14 cellular contexts compared by ENCODE assay signal in the genomic region with DNA sequence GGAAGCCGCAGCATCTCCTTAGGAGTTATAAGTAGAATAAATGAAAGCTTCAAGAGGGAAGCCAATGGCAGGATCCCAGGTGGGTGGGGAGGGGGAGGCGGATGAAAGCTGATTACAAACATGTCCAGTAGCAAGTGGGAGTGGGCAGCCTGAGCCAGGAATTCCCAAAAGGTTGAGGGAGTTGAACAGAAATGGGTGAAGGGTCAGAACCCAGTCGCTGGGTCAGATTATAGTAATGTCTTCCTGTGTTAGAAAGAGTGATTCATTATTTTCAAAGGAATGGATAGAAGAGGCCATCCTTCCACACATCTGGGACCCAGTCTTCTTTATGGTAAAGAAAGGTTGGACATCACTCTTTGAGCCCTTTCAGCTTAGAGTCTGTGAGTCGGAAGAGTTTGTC. TPM values are rescaled to one million over a fixed set of nuclear protein-coding genes. Genes with fewer than 3 reads are reported as not detected.
DNase-seq lines count a peak whose midpoint lies in the region; ATAC-seq and TF ChIP-seq lines count a peak whose summit lies in the region.
"Had no signal": no experiment of that assay in that cellular context is flagged by ENCODE, and none has a peak within 500 bp of the region (broad histone marks: within the 10 kb centered on the region; RNA-seq: fewer than 3 reads in every experiment).

No MANE protein-coding gene starts in this region.

- CTCF ChIA-PET in Panc1 (lab: Charles Lee), result no interaction called here

- TF ChIP-seq CTCF in Panc1 (IDR thresholded peaks at IDR 0.05), result no peak
- TF ChIP-seq CTCF in fibroblast of mammary gland (conservative IDR thresholded peaks at IDR 0.05; ENCODE audit: control insufficient read depth, insufficient read depth, low read depth, low read length), result no peak
- no peak for TF ChIP-seq CTCF in sigmoid colon (IDR thresholded peaks at IDR 0.05)

- ATAC-seq in Panc1 (peak; percentile 7; the same call in 1 of the 2 replicates), HG03565 (IDR thresholded peaks at IDR 0.05; ENCODE audit: unreplicated experiment) (no peak), GM18907 (IDR thresholded peaks at IDR 0.05; ENCODE audit: unreplicated experiment) (no peak), HG02610 (IDR thresholded peaks at IDR 0.05; ENCODE audit: unreplicated experiment) (no peak)
- ATAC-seq: activated CD4-positive, CD25-positive, alpha-beta regulatory T cell treated with anti-CD3 and anti-CD28 coated beads, Interleukin-2, amount 50 U/mL, for 24 hours; naive thymus-derived CD4-positive, alpha-beta T cell had no signal

- H3K27ac ChIP-seq in Panc1 (ENCODE audit: low read length), result peak overlapping the region; percentile 78
- peak overlapping the region; percentile 30 to 73 (median 54) for H3K27ac ChIP-seq in sigmoid colon

- H3K4me3 ChIP-seq in Panc1 (ENCODE audit: low read depth in 2 of 2, low read length in 2 of 2), result no peak overlapping the region
- no peak overlapping the region for H3K4me3 ChIP-seq in fibroblast of mammary gland (ENCODE audit: control insufficient read depth, low read depth, low read length)
- no peak overlapping the region for H3K4me3 ChIP-seq in sigmoid colon
- H3K4me3 ChIP-seq: heart left ventricle had no signal

- H3K27me3 ChIP-seq in Panc1 (ENCODE audit: control insufficient read depth, insufficient read depth, low read length) (no peaks in the 10 kb centered on the region), sigmoid colon (no peaks in the 10 kb centered on the region)
- H3K27me3 ChIP-seq: heart left ventricle had no signal

- no peak for TF ChIP-seq EP300 in sigmoid colon (IDR thresholded peaks at IDR 0.05)

- DNase-seq in Daoy (ENCODE audit: low read depth) (peak; percentile 53), Panc1 (ENCODE audit: low read depth, low spot score) (peak; percentile 18), fibroblast of mammary gland (ENCODE audit: low read depth) (peak; percentile 63), sigmoid colon (no peak), NCI-H1694 treated with DMSO at 0.1 percent for 48 hours (lab: John Stamatoyannopoulos, UW) (no peak)
- DNase-seq: AML-193; naive thymus-derived CD4-positive, alpha-beta T cell; NCI-H1048; NCI-H345 had no signal

- no peaks in the 10 kb centered on the region for H3K9me3 ChIP-seq in Panc1 (ENCODE audit: control insufficient read depth, insufficient read depth, low read depth, low read length)
- H3K9me3 ChIP-seq in sigmoid colon, result no peaks in the 10 kb centered on the region
- H3K9me3 ChIP-seq: heart left ventricle had no signal

- H3K36me3 ChIP-seq in Panc1 (ENCODE audit: control insufficient read depth, insufficient read depth, low read length), result no peaks in the 10 kb centered on the region
- H3K36me3 ChIP-seq in sigmoid colon, result no peaks in the 10 kb centered on the region
- H3K36me3 ChIP-seq: heart left ventricle had no signal

- in situ Hi-C loops in Panc1 (cut with HindIII; ENCODE audit: low pct_unique_long_range_greater_than_20kb, low sequenced_read_pairs), result loop anchor here (25.0 kb wide), 1 partner anchor 179 kb away; no protein-coding TSS in a partner anchor

- POLR2A ChIA-PET in Panc1 (lab: Charles Lee), result interaction anchor here (0.5 to 1.1 kb wide), 2 partner anchors 39 to 58 kb away, joined by 3 to 9 read pairs; no protein-coding TSS in a partner anchor

- no peak for TF ChIP-seq POLR2A in sigmoid colon (IDR thresholded peaks at IDR 0.05)

- H3K4me1 ChIP-seq in Panc1 (ENCODE audit: control insufficient read depth, insufficient read depth, low read length), result peaks cover 31% of the 10 kb centered on the region
- peaks cover 0 to 31% (median 27%) of the 10 kb centered on the region in 4 donors for H3K4me1 ChIP-seq in sigmoid colon

- intact Hi-C loops in Panc1 (cut with micrococcal nuclease; ENCODE audit: unreplicated experiment), result no loop called here
- intact Hi-C loops in sigmoid colon (cut with DNase I), result loop anchor here (5.0 kb wide), 1 partner anchor 36 kb away; no protein-coding TSS in a partner anchor

- 94% methylated on average over 4 of the region's 4 CpGs for WGBS in sigmoid colon, 2 donors

- no TSS peak for BruUV-seq in Panc1 (replicated peaks; lab: Mats Ljungman, UMichigan)

RNA-seq across cellular contexts. Expression of a gene that starts 41.0 kb away (rescaled TPM):
- total RNA-seq in Daoy (2014; rRNA removed; shearing (Covaris generic)), result 5.3 and 6.1 TPM in 2 replicates
- total RNA-seq in Panc1 (2021; ENCODE audit: unreplicated experiment) (not detected), sigmoid colon (10 to 100 TPM in 3 of 4 donors, 1 to 10 TPM in 1; 9.6 to 16.1 (median 13.3) TPM)
- not detected for polyA plus RNA-seq in Panc1 (2012; ENCODE audit: insufficient read length)
- 1 to 10 TPM; 2.5 to 8.4 (median 5.4) TPM for polyA plus RNA-seq in sigmoid colon

RNA-seq across cellular contexts. Expression of a gene that starts 56.7 kb away (rescaled TPM):
- 81.8 and 103 TPM in 2 replicates for total RNA-seq in Daoy (2014; rRNA removed; shearing (Covaris generic))
- total RNA-seq in Panc1 (2021; ENCODE audit: unreplicated experiment) (36.2 TPM), sigmoid colon (100 to 1,000 TPM in 1 of 4 donors, 10 to 100 TPM in 3; 46.7 to 116 (median 75.9) TPM)
- 29.3 TPM for polyA plus RNA-seq in Panc1 (2012; ENCODE audit: insufficient read length)
- polyA plus RNA-seq in sigmoid colon, result 10 to 100 TPM in 1 of 3 donors, 1 to 10 TPM in 2; 9.0 to 22.2 (median 9.1) TPM
- polyA plus RNA-seq: naive thymus-derived CD4-positive, alpha-beta T cell had no signal

Comparison
In these comparisons a context has a peak if more than half of its experiments do, and no peak if none do; other contexts are left out.
1. DNase-seq: peak in Daoy (single experiment), Panc1 (single experiment) and fibroblast of mammary gland (single experiment); none in sigmoid colon (single experiment) and NCI-H1694 treated with DMSO at 0.1 percent for 48 hours (single experiment).